In the genomic region with DNA sequence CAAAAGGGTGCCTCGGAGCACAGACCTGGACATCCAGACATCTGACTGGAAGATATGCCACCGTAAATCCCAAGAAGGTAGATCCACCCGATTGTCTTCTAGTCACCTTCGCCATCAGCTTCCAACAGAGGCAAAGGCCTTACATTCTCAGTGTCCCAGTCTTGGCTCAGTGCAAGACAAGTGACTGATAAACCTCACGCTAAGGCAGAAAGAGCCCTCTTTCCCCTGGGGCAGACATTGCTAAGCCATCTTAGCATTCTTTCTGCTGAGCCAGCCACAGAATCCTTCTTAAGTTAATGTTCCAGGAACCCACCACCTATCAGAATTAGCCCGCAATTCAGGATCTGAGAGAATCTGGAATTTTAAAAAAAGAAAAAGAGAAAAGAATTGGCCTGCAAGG, we compare ENCODE assay signal across 22 cellular contexts. TPM values are rescaled to one million over a fixed set of nuclear protein-coding genes. Genes with fewer than 3 reads are reported as not detected.
"Had no signal": no experiment of that assay in that cellular context is flagged by ENCODE, and none has a peak within 500 bp of the region (broad histone marks: within the 10 kb centered on the region; RNA-seq: fewer than 3 reads in every experiment).

No MANE protein-coding gene starts in this region.

- H3K4me1 Mint-ChIP-seq: activated naive CD8-positive, alpha-beta T cell treated with anti-CD3 and anti-CD28 coated beads, Interleukin-2, amount 10 ng/mL, durations not matched to agents 7 days and 5 days had no signal

- H3K9me3 ChIP-seq: adrenal gland, breast epithelium, SJSA1 had no signal

- DNase-seq: activated CD4-positive, alpha-beta T cell treated with anti-CD3 and anti-CD28 coated beads for 4 hours; activated CD8-positive, alpha-beta memory T cell treated with anti-CD3 and anti-CD28 coated beads, Interleukin-2, amount 50 U/mL, for 4 hours; activated CD8-positive, alpha-beta T cell treated with anti-CD3 and anti-CD28 coated beads for 36 hours; activated naive CD4-positive, alpha-beta T cell treated with anti-CD3 and anti-CD28 coated beads, Interleukin-2, amount 50 U/mL, for 16 hours; activated T-cell treated with anti-CD3 and anti-CD28 coated beads, Interleukin-2, amount 50 U/mL, for 72 hours; adrenal gland; central memory CD4-positive, alpha-beta T cell; MM.1S; NCI-H1105; NCI-H1436; NCI-H187; NCI-H2081; NCI-H524; PC-3; SHP77; SW 1271 had no signal

- H3K27me3 ChIP-seq: breast epithelium, SJSA1 had no signal

- H3K4me3 Mint-ChIP-seq: activated CD8-positive, alpha-beta T cell treated with anti-CD3 and anti-CD28 coated beads for 36 hours; activated naive CD8-positive, alpha-beta T cell treated with anti-CD3 and anti-CD28 coated beads, Interleukin-2, amount 10 ng/mL, durations not matched to agents 7 days and 5 days; activated T-cell treated with anti-CD3 and anti-CD28 coated beads, Interleukin-2, amount 50 U/mL, for 72 hours; T-helper 1 cell treated with Interleukin-12 subunit alpha and Interleukin-12 subunit beta and Interleukin-4 antibody, amounts not matched to agents 30 μg/mL and 1 μg/mL, for 36 hours had no signal

- ATAC-seq: activated CD4-positive, CD25-positive, alpha-beta regulatory T cell treated with anti-CD3 and anti-CD28 coated beads, Interleukin-2, amount 50 U/mL, for 24 hours; activated CD8-positive, alpha-beta T cell treated with anti-CD3 and anti-CD28 coated beads for 36 hours; activated T-cell treated with anti-CD3 and anti-CD28 coated beads, Interleukin-2, amount 50 U/mL, for 72 hours; PC-3; SK-N-SH treated with all-trans-retinoic acid at 6 μM for 48 hours had no signal

- H3K36me3 ChIP-seq: adrenal gland, breast epithelium, SJSA1 had no signal

- H3K27ac ChIP-seq: breast epithelium, SJSA1 had no signal

- H3K27ac Mint-ChIP-seq: activated CD8-positive, alpha-beta T cell treated with anti-CD3 and anti-CD28 coated beads for 36 hours; activated naive CD8-positive, alpha-beta T cell treated with anti-CD3 and anti-CD28 coated beads, Interleukin-2, amount 10 ng/mL, durations not matched to agents 7 days and 5 days; activated T-cell treated with anti-CD3 and anti-CD28 coated beads, Interleukin-2, amount 50 U/mL, for 72 hours; T-helper 1 cell treated with Interleukin-12 subunit alpha and Interleukin-12 subunit beta and Interleukin-4 antibody, amounts not matched to agents 30 μg/mL and 1 μg/mL, for 36 hours had no signal

- H3K4me1 ChIP-seq: breast epithelium, SJSA1 had no signal

- H3K9me3 Mint-ChIP-seq: activated CD8-positive, alpha-beta T cell treated with anti-CD3 and anti-CD28 coated beads for 36 hours; activated naive CD8-positive, alpha-beta T cell treated with anti-CD3 and anti-CD28 coated beads, Interleukin-2, amount 10 ng/mL, durations not matched to agents 7 days and 5 days; activated T-cell treated with anti-CD3 and anti-CD28 coated beads, Interleukin-2, amount 50 U/mL, for 72 hours; T-helper 1 cell treated with Interleukin-12 subunit alpha and Interleukin-12 subunit beta and Interleukin-4 antibody, amounts not matched to agents 30 μg/mL and 1 μg/mL, for 36 hours had no signal

- H3K36me3 Mint-ChIP-seq: activated naive CD8-positive, alpha-beta T cell treated with anti-CD3 and anti-CD28 coated beads, Interleukin-2, amount 10 ng/mL, durations not matched to agents 7 days and 5 days had no signal

- H3K4me3 ChIP-seq: adrenal gland, breast epithelium, SJSA1 had no signal

RNA-seq across cellular contexts. Expression of a gene that starts 4.3 kb away (rescaled TPM):
- total RNA-seq: activated CD8-positive, alpha-beta T cell treated with anti-CD3 and anti-CD28 coated beads for 36 hours; activated naive CD8-positive, alpha-beta T cell treated with anti-CD3 and anti-CD28 coated beads, Interleukin-2, amount 10 ng/mL, durations not matched to agents 7 days and 5 days; activated T-cell treated with anti-CD3 and anti-CD28 coated beads, Interleukin-2, amount 50 U/mL, for 72 hours had no signal
